1 cellular context compared by ENCODE assay signal in genomic region chr13:99895999-99896695, GRCh38.
TF ChIP-seq lines count a peak whose summit lies in the region.

No MANE protein-coding gene starts in this region.

TF ChIP-seq in SK-N-SH, 30 proteins besides CTCF, POLR2A, EP300 and RAD21 (continued from another document):
- TF ChIP-seq USF1 (IDR thresholded peaks at IDR 0.05; ENCODE audit: borderline replicate concordance, low read depth): no peak
- no peak for TF ChIP-seq REST (IDR thresholded peaks at IDR 0.05; ENCODE audit: low read depth, low read length)
- no peak for TF ChIP-seq GABPA (IDR thresholded peaks at IDR 0.05; ENCODE audit: low read depth)
- TF ChIP-seq SIN3A (IDR thresholded peaks at IDR 0.05; ENCODE audit: borderline replicate concordance, low read depth, low read length): no peak
- no peak for TF ChIP-seq USF2 (IDR thresholded peaks at IDR 0.05; ENCODE audit: borderline replicate concordance, low read depth, low read length)
- TF ChIP-seq TAF1 (IDR thresholded peaks at IDR 0.05; ENCODE audit: borderline replicate concordance, low read depth, low read length): no peak
- TF ChIP-seq RCOR1 (IDR thresholded peaks at IDR 0.05; ENCODE audit: low read length): no peak
- no peak for TF ChIP-seq FOXM1 (IDR thresholded peaks at IDR 0.05; ENCODE audit: low read depth)
- no peak for TF ChIP-seq MEF2A (IDR thresholded peaks at IDR 0.05; ENCODE audit: borderline replicate concordance, low read depth)
- no peak for TF ChIP-seq YY1 (IDR thresholded peaks at IDR 0.05; ENCODE audit: low read depth)
- TF ChIP-seq CHD2 (IDR thresholded peaks at IDR 0.05; ENCODE audit: low read length, partially characterized antibody): no peak
- no peak for TF ChIP-seq GATA2 (CRISPR knock-in tag; IDR thresholded peaks at IDR 0.05)
TF ChIP-seq in SK-N-SH: peak in this region for 0.
